In genomic region chr15:73697033-73697467, GRCh38 we compare ENCODE assay signal across 8 cellular contexts. TPM values are rescaled to one million over a fixed set of nuclear protein-coding genes. Genes with fewer than 3 reads are reported as not detected.
DNase-seq lines count a peak whose midpoint lies in the region; ATAC-seq and TF ChIP-seq lines count a peak whose summit lies in the region.

No MANE protein-coding gene starts in this region.

- H3K9me3 ChIP-seq in mucosa of descending colon, result no peaks in the 10 kb centered on the region

- intact Hi-C loops in mucosa of descending colon (cut with DNase I, micrococcal nuclease), result no loop called here

- ATAC-seq in HG02943 (IDR thresholded peaks at IDR 0.05; ENCODE audit: low read depth, unreplicated experiment) (peak; percentile 70), mucosa of descending colon (peak; percentile 87)

- DNase-seq in GM13977 (ENCODE audit: low spot score), result peak; percentile 79
- peak; percentile 76 to 77 for DNase-seq in NOMO-1 (lab: John Stamatoyannopoulos, UW; ENCODE audit: unreplicated experiment in 2 of 2)
- peak; percentile 60 for DNase-seq in activated CD8-positive, alpha-beta memory T cell treated with anti-CD3 and anti-CD28 coated beads, Interleukin-2, amount 50 U/mL, for 24 hours (ENCODE audit: extremely low read depth)
- peak; percentile 56 for DNase-seq in epidermal melanocyte (ENCODE audit: insufficient read length, low spot score)
- DNase-seq in mucosa of descending colon, result peak; percentile 74 to 86 (median 76)
- peak; percentile 27 to 43 for DNase-seq in stimulated activated CD8-positive, alpha-beta memory T cell treated with anti-CD3 and anti-CD28 coated beads, Interleukin-4, amount 100 ng/mL, for 1 hour (ENCODE audit: low read depth in 2 of 2, low spot score in 1 of 2)
- DNase-seq in NCI-H187 treated with DMSO at 0.1 percent for 48 hours (lab: John Stamatoyannopoulos, UW), result no peak

- TF ChIP-seq CTCF in GM13977 (IDR thresholded peaks at IDR 0.05; ENCODE audit: extremely low read depth, insufficient read depth, missing control alignments), result no peak
- no peak for TF ChIP-seq CTCF in mucosa of descending colon (IDR thresholded peaks at IDR 0.05)

- no peak overlapping the region for H3K4me3 ChIP-seq in mucosa of descending colon

- in situ Hi-C loops in GM13977 (cut with MboI; ENCODE audit: low pct_unique_long_range_greater_than_20kb, low sequenced_read_pairs, unreplicated experiment), result loop anchor here (25.0 kb wide), 2 partner anchors 135 to 410 kb away; no protein-coding TSS in a partner anchor

- H3K4me1 ChIP-seq in mucosa of descending colon (ENCODE audit: low read depth), result peaks cover 7% of the 10 kb centered on the region

- no peaks in the 10 kb centered on the region for H3K36me3 ChIP-seq in mucosa of descending colon (ENCODE audit: low read depth)

RNA-seq across cellular contexts. Expression of gene CD276, which starts 12.9 kb away (rescaled TPM):
- 10 to 100 TPM; 26.2 to 39.2 (median 29.9) TPM for total RNA-seq in mucosa of descending colon

RNA-seq across cellular contexts. Expression of gene INSYN1, which starts 56.1 kb away (rescaled TPM):
- 1 to 10 TPM in 2 of 3 donors, under 1 TPM in 1; 0.98 to 9.0 (median 1.8) TPM for total RNA-seq in mucosa of descending colon
